ENCODE assay signal across 8 cellular contexts in genomic region chr6:148509789-148510581, GRCh38.
A peak's percentile ranks its signal among the peaks of the same experiment; 100 is the strongest.
DNase-seq lines count a peak whose midpoint lies in the region; ATAC-seq lines count a peak whose summit lies in the region.

No MANE protein-coding gene starts in this region.

- peaks cover 44% of the 10 kb centered on the region for H3K4me1 ChIP-seq in iPS-18a (ENCODE audit: control insufficient read depth, low read depth, low read length)

- H3K4me3 ChIP-seq in iPS-18a (ENCODE audit: low read length) = no peak overlapping the region

- no peaks in the 10 kb centered on the region for H3K27me3 ChIP-seq in iPS-18a (ENCODE audit: control insufficient read depth, insufficient read depth, low read length)

- DNase-seq in COLO829 (ENCODE audit: low spot score) (peak; percentile 87), MV-4-11 (lab: John Stamatoyannopoulos, UW) (peak; percentile 99), amniotic stem cell (lab: John Stamatoyannopoulos, UW) (peak; percentile 89), smooth muscle cell of the brain vasculature (ENCODE audit: low read depth, low spot score) (peak; percentile 57)
- no peak for DNase-seq in effector CD8-positive, alpha-beta T cell (lab: John Stamatoyannopoulos, UW)
- no peak for DNase-seq in stimulated activated CD4-positive, alpha-beta T cell treated with anti-CD3 and anti-CD28 coated beads, Interleukin-4, amount 100 ng/mL, for 24 hours

- peak overlapping the region; percentile 26 for H3K27ac ChIP-seq in iPS-18a (ENCODE audit: low read length)

- no peaks in the 10 kb centered on the region for H3K36me3 ChIP-seq in iPS-18a (ENCODE audit: control insufficient read depth, low read depth, low read length)

- no peak overlapping the region for H3K9ac ChIP-seq in iPS-18a (ENCODE audit: low read length)

- peak; percentile 75 for ATAC-seq in GM21786 (IDR thresholded peaks at IDR 0.05; ENCODE audit: unreplicated experiment)

- H3K9me3 ChIP-seq in iPS-18a (ENCODE audit: control insufficient read depth, low read depth, low read length) = no peaks in the 10 kb centered on the region

Comparison
In these comparisons a context has a peak if more than half of its experiments do, and no peak if none do; other contexts are left out.
1. DNase-seq: peak in COLO829 (single experiment), MV-4-11 (single experiment), amniotic stem cell (single experiment) and smooth muscle cell of the brain vasculature (single experiment); none in effector CD8-positive, alpha-beta T cell (single experiment) and stimulated activated CD4-positive, alpha-beta T cell treated with anti-CD3 and anti-CD28 coated beads, Interleukin-4, amount 100 ng/mL, for 24 hours (single experiment).